23 cellular contexts compared by ENCODE assay signal in the genomic region with DNA sequence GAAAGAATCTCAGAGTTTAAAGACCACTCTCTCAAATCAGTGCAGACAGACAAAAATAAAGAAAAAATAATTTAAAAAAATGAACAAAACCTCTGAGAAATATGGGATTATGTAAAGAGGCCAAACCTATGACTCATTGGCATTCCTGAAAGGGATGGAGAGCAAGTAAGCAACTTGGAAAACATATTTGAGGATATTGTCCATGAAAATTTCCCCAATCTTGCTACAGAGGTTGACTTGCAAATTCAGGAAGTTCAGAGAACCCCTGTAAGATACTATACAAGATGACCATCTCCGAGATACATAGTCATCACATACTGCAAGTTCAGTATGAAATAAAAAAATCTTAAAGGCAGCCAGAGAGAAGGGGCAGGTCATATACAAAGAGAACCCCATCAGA. TPM values are rescaled to one million over a fixed set of nuclear protein-coding genes. Genes with fewer than 3 reads are reported as not detected.
A peak's percentile ranks its signal among the peaks of the same experiment; 100 is the strongest.
DNase-seq lines count a peak whose midpoint lies in the region; ATAC-seq and TF ChIP-seq lines count a peak whose summit lies in the region.
"Had no signal": no experiment of that assay in that cellular context is flagged by ENCODE, and none has a peak within 500 bp of the region (broad histone marks: within the 10 kb centered on the region; RNA-seq: fewer than 3 reads in every experiment).

No MANE protein-coding gene starts in this region.

- H3K36me3 Mint-ChIP-seq in HFFc6 (ENCODE audit: low read depth) = no peaks in the 10 kb centered on the region; the same call in 1 of the 2 replicates
- no peaks in the 10 kb centered on the region for H3K36me3 Mint-ChIP-seq in activated T-helper 17 cell treated with anti-CD3 and anti-CD28 coated beads, Interleukin-2, amount 50 U/mL, for 72 hours (ENCODE audit: low read depth)
- H3K36me3 Mint-ChIP-seq: type B pancreatic cell had no signal

- H3K36me3 ChIP-seq in SK-N-SH (replicated peaks in 1 of 2; ENCODE audit: control insufficient read depth in 1 of 2, insufficient read depth in 2 of 2, low read length in 1 of 2) = no peaks in the 10 kb centered on the region
- H3K36me3 ChIP-seq in smooth muscle cell (ENCODE audit: low read depth) = peaks cover 5% of the 10 kb centered on the region
- H3K36me3 ChIP-seq in Karpas-422 (ENCODE audit: insufficient read depth, low read length) = no peaks in the 10 kb centered on the region
- H3K36me3 ChIP-seq: heart right ventricle, ovary had no signal

- peak overlapping the region; percentile 20; the same call in 1 of the 2 replicates for H3K27ac Mint-ChIP-seq in HFFc6
- no peak overlapping the region for H3K27ac Mint-ChIP-seq in activated T-helper 17 cell treated with anti-CD3 and anti-CD28 coated beads, Interleukin-2, amount 50 U/mL, for 72 hours
- H3K27ac Mint-ChIP-seq: activated CD4-positive, alpha-beta T cell treated with anti-CD3 and anti-CD28 coated beads for 36 hours; activated naive CD8-positive, alpha-beta T cell treated with anti-CD3 and anti-CD28 coated beads, Interleukin-2, amount 10 ng/mL, durations not matched to agents 7 days and 5 days; T-helper 2 cell treated with Interferon-gamma antibody and Interleukin-4, amounts not matched to agents 5 μg/mL and 100 μg/mL, for 36 hours; type B pancreatic cell had no signal

- no peak overlapping the region for H3K4me3 ChIP-seq in SK-N-SH (ENCODE audit: low read depth in 2 of 2, low read length in 1 of 2)
- H3K4me3 ChIP-seq in smooth muscle cell = no peak overlapping the region
- H3K4me3 ChIP-seq in Karpas-422 (ENCODE audit: low read length) = no peak overlapping the region
- H3K4me3 ChIP-seq: heart right ventricle, lung, mucosa of descending colon, ovary had no signal

- H3K27me3 ChIP-seq in SK-N-SH (ENCODE audit: insufficient read depth) (no peaks in the 10 kb centered on the region), smooth muscle cell (ENCODE audit: low read depth) (no peaks in the 10 kb centered on the region), Karpas-422 (ENCODE audit: low read length) (no peaks in the 10 kb centered on the region)
- H3K27me3 ChIP-seq: heart right ventricle, ovary had no signal

- H3K4me1 ChIP-seq in SK-N-SH (ENCODE audit: control insufficient read depth in 1 of 2, insufficient read depth in 2 of 2, low read depth in 1 of 2, low read length in 1 of 2) = no peaks in the 10 kb centered on the region
- H3K4me1 ChIP-seq in smooth muscle cell (ENCODE audit: low read depth) = no peaks in the 10 kb centered on the region
- no peaks in the 10 kb centered on the region for H3K4me1 ChIP-seq in Karpas-422 (ENCODE audit: low read length)
- H3K4me1 ChIP-seq: heart right ventricle had no signal

- H3K4me2 ChIP-seq in SK-N-SH (no peak overlapping the region), smooth muscle cell (peak overlapping the region; percentile 33), Karpas-422 (ENCODE audit: low read depth, low read length, poor library complexity, severe bottlenecking) (no peak overlapping the region)

- H3F3A ChIP-seq in SK-N-SH (replicated peaks; ENCODE audit: insufficient read depth) = no peaks in the 10 kb centered on the region
- peaks cover 6% of the 10 kb centered on the region for H3F3A ChIP-seq in smooth muscle cell (ENCODE audit: low read depth)

- H3K9ac ChIP-seq in SK-N-SH = no peak overlapping the region
- H3K9ac ChIP-seq in smooth muscle cell (ENCODE audit: low read depth) = no peak overlapping the region
- no peak overlapping the region for H3K9ac ChIP-seq in Karpas-422 (ENCODE audit: low read length)

- 53% methylated on average over 1 of the region's 1 CpG for WGBS in SK-N-SH (ENCODE audit: low lambda C conversion rate)
- WGBS in smooth muscle cell (ENCODE audit: low lambda C conversion rate) = 86% methylated on average over 1 of the region's 1 CpG

- no peaks in the 10 kb centered on the region; the same call in 1 of the 2 replicates for H3K27me3 Mint-ChIP-seq in HFFc6 (ENCODE audit: insufficient read depth)
- no peaks in the 10 kb centered on the region for H3K27me3 Mint-ChIP-seq in activated T-helper 17 cell treated with anti-CD3 and anti-CD28 coated beads, Interleukin-2, amount 50 U/mL, for 72 hours
- H3K27me3 Mint-ChIP-seq: activated CD4-positive, alpha-beta T cell treated with anti-CD3 and anti-CD28 coated beads for 36 hours; activated naive CD8-positive, alpha-beta T cell treated with anti-CD3 and anti-CD28 coated beads, Interleukin-2, amount 10 ng/mL, durations not matched to agents 7 days and 5 days; natural killer cell treated with Interleukin-12 subunit alpha and Interleukin-12 subunit beta and Interleukin-15 and Interleukin-18, amount 100 ng/mL, for 72 hours; type B pancreatic cell had no signal

- no peak overlapping the region for H3K4me3 Mint-ChIP-seq in HFFc6
- H3K4me3 Mint-ChIP-seq in activated T-helper 17 cell treated with anti-CD3 and anti-CD28 coated beads, Interleukin-2, amount 50 U/mL, for 72 hours = no peak overlapping the region
- H3K4me3 Mint-ChIP-seq: activated CD4-positive, alpha-beta T cell treated with anti-CD3 and anti-CD28 coated beads for 36 hours; activated naive CD8-positive, alpha-beta T cell treated with anti-CD3 and anti-CD28 coated beads, Interleukin-2, amount 10 ng/mL, durations not matched to agents 7 days and 5 days; natural killer cell treated with Interleukin-12 subunit alpha and Interleukin-12 subunit beta and Interleukin-15 and Interleukin-18, amount 100 ng/mL, for 72 hours; T-helper 2 cell treated with Interferon-gamma antibody and Interleukin-4, amounts not matched to agents 5 μg/mL and 100 μg/mL, for 36 hours; type B pancreatic cell had no signal

- H4K20me1 ChIP-seq in SK-N-SH (ENCODE audit: insufficient read depth) = no peaks in the 10 kb centered on the region
- no peaks in the 10 kb centered on the region for H4K20me1 ChIP-seq in smooth muscle cell (ENCODE audit: low read depth)
- no peaks in the 10 kb centered on the region for H4K20me1 ChIP-seq in Karpas-422 (ENCODE audit: insufficient read depth, low read depth, low read length)

- no peak for TF ChIP-seq RAD21 in SK-N-SH (IDR thresholded peaks at IDR 0.05; ENCODE audit: low read length)

- H3K9me3 ChIP-seq in SK-N-SH = peaks cover 7% of the 10 kb centered on the region; the same call in 1 of the 2 replicates
- H3K9me3 ChIP-seq in smooth muscle cell (replicated peaks; ENCODE audit: low read depth) = no peaks in the 10 kb centered on the region
- no peaks in the 10 kb centered on the region for H3K9me3 ChIP-seq in Karpas-422 (ENCODE audit: low read length)
- H3K9me3 ChIP-seq: mucosa of descending colon, ovary had no signal

- DNase-seq in HFFc6 (no peak), SK-N-SH (no peak), fibroblast of peridontal ligament (ENCODE audit: extremely low read depth) (peak; percentile 70), smooth muscle cell (lab: John Stamatoyannopoulos, UW; ENCODE audit: unreplicated experiment) (no peak), Karpas-422 (no peak)
- DNase-seq: activated CD4-positive, alpha-beta T cell treated with anti-CD3 and anti-CD28 coated beads for 36 hours; activated gamma-delta T cell; activated naive CD8-positive, alpha-beta T cell treated with anti-CD3 and anti-CD28 coated beads, Interleukin-2, amount 10 ng/mL, durations not matched to agents 7 days and 5 days; cerebellar nuclear complex; foreskin melanocyte; heart right ventricle; KG1; kidney glomerular epithelial cell; mucosa of descending colon; NCI-H146; ovary; stimulated activated CD4-positive, alpha-beta T cell treated with anti-CD3 and anti-CD28 coated beads, Interleukin-2, amount 100 ng/mL, for 24 hours had no signal

- no peaks in the 10 kb centered on the region for H3K9me2 ChIP-seq in SK-N-SH
- H3K9me2 ChIP-seq in Karpas-422 (replicated peaks; ENCODE audit: insufficient read depth, low read length) = no peaks in the 10 kb centered on the region

- H3K79me2 ChIP-seq in SK-N-SH (ENCODE audit: insufficient read depth) = no peaks in the 10 kb centered on the region
- H3K79me2 ChIP-seq in smooth muscle cell (ENCODE audit: low read depth) = no peaks in the 10 kb centered on the region
- H3K79me2 ChIP-seq in Karpas-422 (ENCODE audit: low read length) = no peaks in the 10 kb centered on the region

- CTCF ChIA-PET in SK-N-SH (lab: Yijun Ruan, JAX) = no interaction called here

- no peak overlapping the region for H2AFZ ChIP-seq in SK-N-SH (ENCODE audit: low read depth)
- no peak overlapping the region for H2AFZ ChIP-seq in smooth muscle cell (ENCODE audit: low read depth)
- H2AFZ ChIP-seq in Karpas-422 (ENCODE audit: low read length) = no peak overlapping the region

- peaks cover 21% of the 10 kb centered on the region for H3K4me1 Mint-ChIP-seq in HFFc6 (ENCODE audit: low read depth)
- peaks cover 6% of the 10 kb centered on the region for H3K4me1 Mint-ChIP-seq in activated T-helper 17 cell treated with anti-CD3 and anti-CD28 coated beads, Interleukin-2, amount 50 U/mL, for 72 hours
- H3K4me1 Mint-ChIP-seq: activated CD4-positive, alpha-beta T cell treated with anti-CD3 and anti-CD28 coated beads for 36 hours had no signal

- POLR2A ChIA-PET in SK-N-SH (lab: Yijun Ruan, JAX) = no interaction called here

- no peak for TF ChIP-seq EP300 in SK-N-SH (IDR thresholded peaks at IDR 0.05; ENCODE audit: borderline replicate concordance in 1 of 2, low read depth in 1 of 2, low read length in 1 of 2)

- TF ChIP-seq CTCF in HFFc6 (IDR thresholded peaks at IDR 0.05) (no peak), SK-N-SH (IDR thresholded peaks at IDR 0.05) (no peak), smooth muscle cell (IDR thresholded peaks at IDR 0.05; ENCODE audit: borderline replicate concordance, insufficient read depth, poor library complexity, severe bottlenecking) (no peak)

- peaks cover 9% of the 10 kb centered on the region; the same call in 1 of the 2 replicates for H3K9me3 Mint-ChIP-seq in HFFc6
- peaks cover 15% of the 10 kb centered on the region for H3K9me3 Mint-ChIP-seq in activated T-helper 17 cell treated with anti-CD3 and anti-CD28 coated beads, Interleukin-2, amount 50 U/mL, for 72 hours
- H3K9me3 Mint-ChIP-seq: type B pancreatic cell had no signal

- H3K27ac ChIP-seq in SK-N-SH (ENCODE audit: low read depth in 2 of 2, low read length in 1 of 2) = no peak overlapping the region
- peak overlapping the region; percentile 54 for H3K27ac ChIP-seq in smooth muscle cell (ENCODE audit: low read depth)
- H3K27ac ChIP-seq in Karpas-422 (ENCODE audit: low read length) = no peak overlapping the region
- H3K27ac ChIP-seq: heart right ventricle, ovary had no signal

- no peak for ATAC-seq in activated T-helper 17 cell treated with anti-CD3 and anti-CD28 coated beads, Interleukin-2, amount 50 U/mL, for 72 hours (replicated peaks)
- ATAC-seq in HG03139 (IDR thresholded peaks at IDR 0.05; ENCODE audit: unreplicated experiment) = no peak
- ATAC-seq: activated CD4-positive, alpha-beta T cell treated with anti-CD3 and anti-CD28 coated beads for 36 hours; heart right ventricle; mucosa of descending colon; natural killer cell treated with Interleukin-12 subunit alpha and Interleukin-12 subunit beta and Interleukin-15 and Interleukin-18, amount 100 ng/mL, for 72 hours had no signal

RNA-seq across cellular contexts. Expression of gene IVNS1ABP, which starts 43.7 kb away (rescaled TPM):
- total RNA-seq in HFFc6 (2021; fragmentation: NEBNext Ultra II Directional; extraction: Animal tissue kit (Norgen Biotek cat#: 25700)) = 10 to 100 TPM; 34.1 to 52.4 (median 41.2) TPM
- polyA plus RNA-seq in SK-N-SH (2012; rRNA removed) (24.5 and 31.5 TPM in 2 replicates), smooth muscle cell (128 and 260 TPM in 2 replicates)
- 24.5 and 29.6 TPM in 2 replicates for polyA plus RNA-seq in SK-N-SH (2012; cell fraction: cytosol; rRNA removed)
- polyA plus RNA-seq in SK-N-SH (2012; cell fraction: nucleus; rRNA removed) = 72.1 and 91.2 TPM in 2 replicates
- 315 and 398 TPM in 2 replicates for total RNA-seq in smooth muscle cell
- 100 to 1,000 TPM; 215 to 269 TPM for total RNA-seq in activated T-helper 17 cell treated with anti-CD3 and anti-CD28 coated beads, Interleukin-2, amount 50 U/mL, for 72 hours
- 60.0 and 113 TPM in 2 replicates for total RNA-seq in Karpas-422 (2014; rRNA removed; shearing (Covaris generic); ENCODE audit: low replicate concordance)
